Comparison of ENCODE assay signal across 8 cellular contexts in genomic region chr5:132386644-132387286, GRCh38. TPM values are rescaled to one million over a fixed set of nuclear protein-coding genes. Genes with fewer than 3 reads are reported as not detected.
DNase-seq lines count a peak whose midpoint lies in the region; ATAC-seq and TF ChIP-seq lines count a peak whose summit lies in the region.

No MANE protein-coding gene starts in this region.

- no peaks in the 10 kb centered on the region for H3K9me3 Mint-ChIP-seq in activated naive CD4-positive, alpha-beta T cell treated with anti-CD3 and anti-CD28 coated beads, Interleukin-2, amount 10 ng/mL, durations not matched to agents 7 days and 5 days
- no peaks in the 10 kb centered on the region for H3K9me3 Mint-ChIP-seq in glutamatergic neuron (ENCODE audit: unreplicated experiment)

- peak; percentile 87 for TF ChIP-seq RAD21 in SK-N-SH (IDR thresholded peaks at IDR 0.05; ENCODE audit: low read length)

- 61% methylated on average over 6 of the region's 10 CpGs for WGBS in SK-N-SH (ENCODE audit: low lambda C conversion rate)

- H3K27me3 Mint-ChIP-seq in activated naive CD4-positive, alpha-beta T cell treated with anti-CD3 and anti-CD28 coated beads, Interleukin-2, amount 10 ng/mL, durations not matched to agents 7 days and 5 days, result no peaks in the 10 kb centered on the region
- peaks cover 5% of the 10 kb centered on the region for H3K27me3 Mint-ChIP-seq in glutamatergic neuron (ENCODE audit: unreplicated experiment)

- H3K9me3 ChIP-seq in SK-N-SH, result no peaks in the 10 kb centered on the region
- H3K9me3 ChIP-seq in upper lobe of right lung, result no peaks in the 10 kb centered on the region

- peaks cover 56% of the 10 kb centered on the region for H3K4me1 Mint-ChIP-seq in activated naive CD4-positive, alpha-beta T cell treated with anti-CD3 and anti-CD28 coated beads, Interleukin-2, amount 10 ng/mL, durations not matched to agents 7 days and 5 days
- H3K4me1 Mint-ChIP-seq in glutamatergic neuron (ENCODE audit: low read depth, unreplicated experiment), result peaks cover 4% of the 10 kb centered on the region

- DNase-seq in D341Med (ENCODE audit: low spot score) (peak; percentile 71), HK-2 (ENCODE audit: unreplicated experiment) (peak; percentile 64), SK-N-SH (peak; percentile 71), glutamatergic neuron (peak; percentile 75), pons (ENCODE audit: low spot score) (peak; percentile 82), upper lobe of right lung (peak; percentile 84)
- peak; percentile 87 for DNase-seq in activated naive CD4-positive, alpha-beta T cell treated with anti-CD3 and anti-CD28 coated beads, Interleukin-2, amount 10 ng/mL, durations not matched to agents 7 days and 5 days

- intact Hi-C loops in upper lobe of right lung (cut with DNase I), result loop anchor here (5.0 kb wide), 1 partner anchor 116 kb away; no protein-coding TSS in a partner anchor

- POLR2A ChIA-PET in SK-N-SH (lab: Yijun Ruan, JAX), result interaction anchor here (0.7 kb wide), 1 partner anchor 36 kb away, joined by 5 read pairs; no protein-coding TSS in a partner anchor

- H3K4me1 ChIP-seq in SK-N-SH (ENCODE audit: control insufficient read depth in 1 of 2, insufficient read depth in 2 of 2, low read depth in 1 of 2, low read length in 1 of 2) (peaks cover 26 to 32% of the 10 kb centered on the region in 2 experiments), upper lobe of right lung (peaks cover 48% of the 10 kb centered on the region)

- peaks cover 25% of the 10 kb centered on the region for H3F3A ChIP-seq in SK-N-SH (replicated peaks; ENCODE audit: insufficient read depth)

- H4K20me1 ChIP-seq in SK-N-SH (ENCODE audit: insufficient read depth), result no peaks in the 10 kb centered on the region

- no peak for TF ChIP-seq EP300 in SK-N-SH (IDR thresholded peaks at IDR 0.05; ENCODE audit: borderline replicate concordance in 1 of 2, low read depth in 1 of 2, low read length in 1 of 2)

- no peaks in the 10 kb centered on the region for H3K79me2 ChIP-seq in SK-N-SH (ENCODE audit: insufficient read depth)

- H3K27ac Mint-ChIP-seq in activated naive CD4-positive, alpha-beta T cell treated with anti-CD3 and anti-CD28 coated beads, Interleukin-2, amount 10 ng/mL, durations not matched to agents 7 days and 5 days, result peak overlapping the region; percentile 78
- H3K27ac Mint-ChIP-seq in glutamatergic neuron (ENCODE audit: unreplicated experiment), result no peak overlapping the region

- H3K36me3 ChIP-seq in SK-N-SH (replicated peaks in 1 of 2; ENCODE audit: control insufficient read depth in 1 of 2, insufficient read depth in 2 of 2, low read length in 1 of 2) (peaks cover 0 to 14% of the 10 kb centered on the region in 2 experiments), upper lobe of right lung (peaks cover 14% of the 10 kb centered on the region)

- no peak overlapping the region for H3K4me3 ChIP-seq in SK-N-SH (ENCODE audit: low read depth in 2 of 2, low read length in 1 of 2)
- H3K4me3 ChIP-seq in upper lobe of right lung, result no peak overlapping the region

- H3K4me2 ChIP-seq in SK-N-SH, result no peak overlapping the region; the same call in 1 of the 2 replicates

- no peak overlapping the region for H2AFZ ChIP-seq in SK-N-SH (ENCODE audit: low read depth)

- H3K27ac ChIP-seq in SK-N-SH (ENCODE audit: low read depth in 2 of 2, low read length in 1 of 2) (peak overlapping the region; percentile 90; a peak in 3 of 4 replicates), upper lobe of right lung (peak overlapping the region; percentile 88)

- H3K36me3 Mint-ChIP-seq in activated naive CD4-positive, alpha-beta T cell treated with anti-CD3 and anti-CD28 coated beads, Interleukin-2, amount 10 ng/mL, durations not matched to agents 7 days and 5 days, result peaks cover 7% of the 10 kb centered on the region
- H3K36me3 Mint-ChIP-seq in glutamatergic neuron (ENCODE audit: unreplicated experiment), result no peaks in the 10 kb centered on the region

- CTCF ChIA-PET in SK-N-SH (lab: Yijun Ruan, JAX), result interaction anchor here (0.6 to 10.3 kb wide), 31 partner anchors 9 to 474 kb away, joined by 3 to 189 read pairs (median 4); partner anchors contain the start of genes IRF1, SLC22A4 and SLC22A5
- CTCF ChIA-PET in activated naive CD4-positive, alpha-beta T cell treated with anti-CD3 and anti-CD28 coated beads, Interleukin-2, amount 10 ng/mL, durations not matched to agents 7 days and 5 days (lab: Charles Lee), result interaction anchor here (0.7 to 17.6 kb wide), 33 partner anchors 8 to 724 kb away, joined by 3 to 458 read pairs (median 5); partner anchors contain the start of gene IRF1

- H3K27me3 ChIP-seq in SK-N-SH (ENCODE audit: insufficient read depth) (no peaks in the 10 kb centered on the region), upper lobe of right lung (no peaks in the 10 kb centered on the region)

- H3K4me3 Mint-ChIP-seq in activated naive CD4-positive, alpha-beta T cell treated with anti-CD3 and anti-CD28 coated beads, Interleukin-2, amount 10 ng/mL, durations not matched to agents 7 days and 5 days, result no peak overlapping the region
- H3K4me3 Mint-ChIP-seq in glutamatergic neuron (ENCODE audit: unreplicated experiment), result no peak overlapping the region

- peak; percentile 79 for TF ChIP-seq CTCF in SK-N-SH (IDR thresholded peaks at IDR 0.05)
- TF ChIP-seq CTCF in glutamatergic neuron (IDR thresholded peaks at IDR 0.05; ENCODE audit: partially characterized antibody, unreplicated experiment), result peak; percentile 56
- peak; percentile 86 for TF ChIP-seq CTCF in upper lobe of right lung (IDR thresholded peaks at IDR 0.05)

- peak; percentile 86 for ATAC-seq in GM19463 (IDR thresholded peaks at IDR 0.05; ENCODE audit: unreplicated experiment)
- ATAC-seq in upper lobe of right lung, result peak; percentile 89

- H3K9me2 ChIP-seq in SK-N-SH, result no peaks in the 10 kb centered on the region

- H3K9ac ChIP-seq in SK-N-SH, result no peak overlapping the region

TF ChIP-seq in SK-N-SH, 30 proteins besides CTCF, POLR2A, EP300 and RAD21:
- TF ChIP-seq SMC3 (IDR thresholded peaks at IDR 0.05; ENCODE audit: low read depth, low read length) (peak; percentile 87), NRF1 (IDR thresholded peaks at IDR 0.05; ENCODE audit: low read depth, low read length) (no peak)

RNA-seq across cellular contexts. Expression of gene SLC22A5, which starts 17.3 kb away (rescaled TPM):
- polyA plus RNA-seq in SK-N-SH (2012; rRNA removed), result 8.3 and 12.3 TPM in 2 replicates
- polyA plus RNA-seq in SK-N-SH (2012; cell fraction: cytosol; rRNA removed), result 4.2 and 6.6 TPM in 2 replicates
- polyA plus RNA-seq in SK-N-SH (2012; cell fraction: nucleus; rRNA removed), result 25.1 and 38.8 TPM in 2 replicates
- total RNA-seq in glutamatergic neuron (ENCODE audit: unreplicated experiment) (0.81 TPM), upper lobe of right lung (10.2 TPM)
